ENCODE assay signal across 22 cellular contexts in the genomic region with DNA sequence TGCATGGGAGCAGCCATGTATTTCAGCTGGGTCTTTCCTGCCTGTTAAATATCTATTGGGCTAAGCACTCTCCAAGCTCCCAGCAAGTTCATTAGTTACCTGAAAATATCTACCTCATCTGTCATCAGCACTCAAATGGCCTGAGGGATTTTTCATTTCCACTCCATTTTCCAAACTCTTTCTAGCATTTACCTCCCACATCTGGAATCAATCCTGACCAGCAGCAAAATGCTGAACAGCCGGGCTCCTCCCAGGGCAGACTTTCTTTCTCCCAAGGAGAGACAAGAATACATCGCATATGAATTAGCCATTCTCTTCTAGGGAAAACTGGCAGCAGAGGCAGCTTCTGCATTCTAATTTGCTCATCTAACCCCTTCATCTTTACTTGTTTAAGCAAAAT.
"Had no signal": no experiment of that assay in that cellular context is flagged by ENCODE, and none has a peak within 500 bp of the region (broad histone marks: within the 10 kb centered on the region; RNA-seq: fewer than 3 reads in every experiment).

No MANE protein-coding gene starts in this region.

- H3K4me3 Mint-ChIP-seq: activated CD4-positive, alpha-beta memory T cell treated with anti-CD3 and anti-CD28 coated beads, Interleukin-2, amount 10 ng/mL, durations not matched to agents 7 days and 5 days; activated CD4-positive, alpha-beta T cell treated with anti-CD3 and anti-CD28 coated beads, Interleukin-2, amount 10 ng/mL, durations not matched to agents 24 days and 14 days; activated naive CD4-positive, alpha-beta T cell treated with anti-CD3 and anti-CD28 coated beads for 36 hours; activated naive CD8-positive, alpha-beta T cell treated with anti-CD3 and anti-CD28 coated beads, Interleukin-2, amount 10 ng/mL, durations not matched to agents 7 days and 5 days; activated T-cell treated with anti-CD3 and anti-CD28 coated beads, Interleukin-2, amount 50 U/mL, for 72 hours; memory B cell; stimulated activated effector memory CD8-positive, alpha-beta T cell treated with anti-CD3 and anti-CD28 coated beads, Interleukin-12 subunit alpha, Interleukin-12 subunit beta, amount 100 ng/mL, for 72 hours; T-helper 1 cell treated with Interleukin-12 subunit alpha and Interleukin-12 subunit beta and Interleukin-4 antibody, amounts not matched to agents 30 μg/mL and 1 μg/mL, for 36 hours had no signal

- H3K4me1 Mint-ChIP-seq: activated CD4-positive, alpha-beta memory T cell treated with anti-CD3 and anti-CD28 coated beads, Interleukin-2, amount 10 ng/mL, durations not matched to agents 7 days and 5 days; activated CD4-positive, alpha-beta T cell treated with anti-CD3 and anti-CD28 coated beads, Interleukin-2, amount 10 ng/mL, durations not matched to agents 24 days and 14 days; activated naive CD8-positive, alpha-beta T cell treated with anti-CD3 and anti-CD28 coated beads, Interleukin-2, amount 10 ng/mL, durations not matched to agents 7 days and 5 days; memory B cell; stimulated activated effector memory CD8-positive, alpha-beta T cell treated with anti-CD3 and anti-CD28 coated beads, Interleukin-12 subunit alpha, Interleukin-12 subunit beta, amount 100 ng/mL, for 72 hours had no signal

- H3K9me3 ChIP-seq: stomach, suprapubic skin, tibial nerve had no signal

- H3K27ac ChIP-seq: foreskin keratinocyte, stomach, suprapubic skin, tibial nerve had no signal

- H3K27me3 ChIP-seq: foreskin keratinocyte, stomach, suprapubic skin, tibial nerve had no signal

- H3K27ac Mint-ChIP-seq: activated CD4-positive, alpha-beta memory T cell treated with anti-CD3 and anti-CD28 coated beads, Interleukin-2, amount 10 ng/mL, durations not matched to agents 7 days and 5 days; activated CD4-positive, alpha-beta T cell treated with anti-CD3 and anti-CD28 coated beads, Interleukin-2, amount 10 ng/mL, durations not matched to agents 24 days and 14 days; activated naive CD4-positive, alpha-beta T cell treated with anti-CD3 and anti-CD28 coated beads for 36 hours; activated naive CD8-positive, alpha-beta T cell treated with anti-CD3 and anti-CD28 coated beads, Interleukin-2, amount 10 ng/mL, durations not matched to agents 7 days and 5 days; activated T-cell treated with anti-CD3 and anti-CD28 coated beads, Interleukin-2, amount 50 U/mL, for 72 hours; memory B cell; stimulated activated effector memory CD8-positive, alpha-beta T cell treated with anti-CD3 and anti-CD28 coated beads, Interleukin-12 subunit alpha, Interleukin-12 subunit beta, amount 100 ng/mL, for 72 hours; T-helper 1 cell treated with Interleukin-12 subunit alpha and Interleukin-12 subunit beta and Interleukin-4 antibody, amounts not matched to agents 30 μg/mL and 1 μg/mL, for 36 hours had no signal

- H3K4me1 ChIP-seq: foreskin keratinocyte, stomach, suprapubic skin had no signal

- H3K36me3 Mint-ChIP-seq: activated naive CD8-positive, alpha-beta T cell treated with anti-CD3 and anti-CD28 coated beads, Interleukin-2, amount 10 ng/mL, durations not matched to agents 7 days and 5 days; memory B cell; stimulated activated effector memory CD8-positive, alpha-beta T cell treated with anti-CD3 and anti-CD28 coated beads, Interleukin-12 subunit alpha, Interleukin-12 subunit beta, amount 100 ng/mL, for 72 hours had no signal

- H3K9me3 Mint-ChIP-seq: activated CD4-positive, alpha-beta memory T cell treated with anti-CD3 and anti-CD28 coated beads, Interleukin-2, amount 10 ng/mL, durations not matched to agents 7 days and 5 days; activated CD4-positive, alpha-beta T cell treated with anti-CD3 and anti-CD28 coated beads, Interleukin-2, amount 10 ng/mL, durations not matched to agents 24 days and 14 days; activated naive CD4-positive, alpha-beta T cell treated with anti-CD3 and anti-CD28 coated beads for 36 hours; activated naive CD8-positive, alpha-beta T cell treated with anti-CD3 and anti-CD28 coated beads, Interleukin-2, amount 10 ng/mL, durations not matched to agents 7 days and 5 days; activated T-cell treated with anti-CD3 and anti-CD28 coated beads, Interleukin-2, amount 50 U/mL, for 72 hours; memory B cell; T-helper 1 cell treated with Interleukin-12 subunit alpha and Interleukin-12 subunit beta and Interleukin-4 antibody, amounts not matched to agents 30 μg/mL and 1 μg/mL, for 36 hours had no signal

- H3K4me3 ChIP-seq: stomach, suprapubic skin, tibial nerve had no signal

- H3K27me3 Mint-ChIP-seq: activated CD4-positive, alpha-beta memory T cell treated with anti-CD3 and anti-CD28 coated beads, Interleukin-2, amount 10 ng/mL, durations not matched to agents 7 days and 5 days; activated CD4-positive, alpha-beta T cell treated with anti-CD3 and anti-CD28 coated beads, Interleukin-2, amount 10 ng/mL, durations not matched to agents 24 days and 14 days; activated naive CD8-positive, alpha-beta T cell treated with anti-CD3 and anti-CD28 coated beads, Interleukin-2, amount 10 ng/mL, durations not matched to agents 7 days and 5 days; memory B cell had no signal

- DNase-seq: activated CD4-positive, alpha-beta memory T cell treated with anti-CD3 and anti-CD28 coated beads, Interleukin-2, amount 10 ng/mL, durations not matched to agents 7 days and 5 days; activated CD4-positive, alpha-beta T cell treated with anti-CD3 and anti-CD28 coated beads, Interleukin-2, amount 10 ng/mL, durations not matched to agents 24 days and 14 days; activated effector memory CD4-positive, alpha-beta T cell treated with Interleukin-2 at 50 U/mL for 16 hours; activated naive CD4-positive, alpha-beta T cell treated with anti-CD3 and anti-CD28 coated beads for 36 hours; activated naive CD8-positive, alpha-beta T cell treated with anti-CD3 and anti-CD28 coated beads, Interleukin-2, amount 10 ng/mL, durations not matched to agents 7 days and 5 days; activated T-cell treated with anti-CD3 and anti-CD28 coated beads, Interleukin-2, amount 50 U/mL, for 72 hours; amniotic stem cell; cerebellar nuclear complex; hippocampal formation; left cardiac atrium; occipital lobe; small intestine; stimulated activated CD4-positive, alpha-beta T cell treated with anti-CD3 and anti-CD28 coated beads, Interleukin-2, amount 100 ng/mL, for 24 hours; stomach had no signal

- ATAC-seq: activated CD4-positive, CD25-positive, alpha-beta regulatory T cell treated with anti-CD3 and anti-CD28 coated beads, Interleukin-2, amount 50 U/mL, for 24 hours; activated T-cell treated with anti-CD3 and anti-CD28 coated beads, Interleukin-2, amount 50 U/mL, for 72 hours; foreskin keratinocyte; left cardiac atrium; sciatic nerve; stimulated activated effector memory CD8-positive, alpha-beta T cell treated with anti-CD3 and anti-CD28 coated beads, Interleukin-12 subunit alpha, Interleukin-12 subunit beta, amount 100 ng/mL, for 72 hours had no signal

- H3K36me3 ChIP-seq: stomach, suprapubic skin, tibial nerve had no signal
